2 cellular contexts compared by ENCODE assay signal in the genomic region with DNA sequence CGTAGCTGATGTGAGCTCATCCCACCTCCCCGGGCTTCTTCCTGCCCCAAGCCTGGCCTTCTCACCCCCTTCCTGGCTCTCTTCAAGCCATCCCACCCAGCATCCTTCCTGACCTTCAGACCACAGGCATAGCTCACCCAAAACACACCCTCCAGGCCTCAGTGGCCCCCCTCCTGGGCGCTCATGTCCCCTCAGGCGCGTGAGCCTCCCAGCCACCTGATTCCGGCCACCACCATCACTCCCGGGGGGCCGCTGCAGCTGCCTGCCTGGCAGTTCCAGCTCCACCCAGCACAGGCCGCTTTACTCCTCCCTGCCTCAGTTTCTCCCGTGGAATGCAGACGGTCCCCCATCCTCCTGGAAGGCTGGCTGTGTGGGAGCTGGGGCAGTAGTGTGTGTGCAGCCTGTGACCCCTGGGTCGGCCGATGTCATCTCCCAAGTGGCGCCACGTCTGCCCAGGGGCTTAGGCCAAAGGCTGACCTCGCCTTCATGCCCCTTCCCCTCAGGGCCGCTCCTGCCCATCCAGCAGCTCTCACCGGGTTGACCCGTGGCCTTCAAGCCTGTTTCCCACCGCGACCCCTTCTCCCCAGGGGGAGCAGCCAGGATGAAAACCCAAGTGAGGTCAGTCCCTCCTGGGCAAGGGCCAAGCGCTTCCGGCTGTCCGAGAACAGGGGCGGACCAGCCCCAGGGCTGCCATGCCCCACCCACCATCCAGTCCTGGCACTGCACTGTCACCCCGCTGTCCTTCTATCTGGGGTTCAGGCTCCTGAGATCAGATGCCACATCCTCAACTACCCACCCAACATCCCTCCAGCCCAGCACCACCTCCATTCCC.
A peak's percentile ranks its signal among the peaks of the same experiment; 100 is the strongest.
TF ChIP-seq lines count a peak whose summit lies in the region.

No MANE protein-coding gene starts in this region.

TF ChIP-seq in HEK293, 187 proteins besides CTCF, POLR2A, EP300 and RAD21:
- 0 out of 2 replicates have a peak, but pooled peaks have one; percentile 2 for TF ChIP-seq GLIS1 (tag by site-specific recombination; IDR thresholded peaks at IDR 0.05)
- TF ChIP-seq AEBP2 (tag by site-specific recombination; IDR thresholded peaks at IDR 0.05; ENCODE audit: borderline replicate concordance): no peak

TF ChIP-seq in H1, 55 proteins besides CTCF, POLR2A, EP300 and RAD21:
- TF ChIP-seq BCL11A (IDR thresholded peaks at IDR 0.05; ENCODE audit: low read depth in 2 of 2, low read length in 2 of 2) (no peak), HDAC6 (IDR thresholded peaks at IDR 0.05; ENCODE audit: low read depth, low read length) (no peak), CBX5 (IDR thresholded peaks at IDR 0.05; ENCODE audit: low read depth, low read length) (no peak), CTBP2 (IDR thresholded peaks at IDR 0.05; ENCODE audit: borderline replicate concordance, insufficient read depth, insufficient read length, low read length) (no peak), JUN (IDR thresholded peaks at IDR 0.05; ENCODE audit: low read depth, low read length) (no peak), YY1 (IDR thresholded peaks at IDR 0.05; ENCODE audit: low read depth, low read length) (no peak), SAP30 (IDR thresholded peaks at IDR 0.05; ENCODE audit: insufficient read depth, insufficient replicate concordance, low read length) (no peak), POLR2AphosphoS5 (IDR thresholded peaks at IDR 0.05; ENCODE audit: low read depth, low read length) (no peak), SIN3A (conservative IDR thresholded peaks at IDR 0.05 in 1 of 2, IDR thresholded peaks at IDR 0.05 in 1 of 2; ENCODE audit: low read depth in 1 of 2, low read length in 2 of 2) (no peak), CREB1 (IDR thresholded peaks at IDR 0.05) (no peak), SUZ12 (IDR thresholded peaks at IDR 0.05; ENCODE audit: low read length) (no peak), ASH2L (IDR thresholded peaks at IDR 0.05; ENCODE audit: low read length) (no peak)
- TF ChIP-seq, protein P1, sequence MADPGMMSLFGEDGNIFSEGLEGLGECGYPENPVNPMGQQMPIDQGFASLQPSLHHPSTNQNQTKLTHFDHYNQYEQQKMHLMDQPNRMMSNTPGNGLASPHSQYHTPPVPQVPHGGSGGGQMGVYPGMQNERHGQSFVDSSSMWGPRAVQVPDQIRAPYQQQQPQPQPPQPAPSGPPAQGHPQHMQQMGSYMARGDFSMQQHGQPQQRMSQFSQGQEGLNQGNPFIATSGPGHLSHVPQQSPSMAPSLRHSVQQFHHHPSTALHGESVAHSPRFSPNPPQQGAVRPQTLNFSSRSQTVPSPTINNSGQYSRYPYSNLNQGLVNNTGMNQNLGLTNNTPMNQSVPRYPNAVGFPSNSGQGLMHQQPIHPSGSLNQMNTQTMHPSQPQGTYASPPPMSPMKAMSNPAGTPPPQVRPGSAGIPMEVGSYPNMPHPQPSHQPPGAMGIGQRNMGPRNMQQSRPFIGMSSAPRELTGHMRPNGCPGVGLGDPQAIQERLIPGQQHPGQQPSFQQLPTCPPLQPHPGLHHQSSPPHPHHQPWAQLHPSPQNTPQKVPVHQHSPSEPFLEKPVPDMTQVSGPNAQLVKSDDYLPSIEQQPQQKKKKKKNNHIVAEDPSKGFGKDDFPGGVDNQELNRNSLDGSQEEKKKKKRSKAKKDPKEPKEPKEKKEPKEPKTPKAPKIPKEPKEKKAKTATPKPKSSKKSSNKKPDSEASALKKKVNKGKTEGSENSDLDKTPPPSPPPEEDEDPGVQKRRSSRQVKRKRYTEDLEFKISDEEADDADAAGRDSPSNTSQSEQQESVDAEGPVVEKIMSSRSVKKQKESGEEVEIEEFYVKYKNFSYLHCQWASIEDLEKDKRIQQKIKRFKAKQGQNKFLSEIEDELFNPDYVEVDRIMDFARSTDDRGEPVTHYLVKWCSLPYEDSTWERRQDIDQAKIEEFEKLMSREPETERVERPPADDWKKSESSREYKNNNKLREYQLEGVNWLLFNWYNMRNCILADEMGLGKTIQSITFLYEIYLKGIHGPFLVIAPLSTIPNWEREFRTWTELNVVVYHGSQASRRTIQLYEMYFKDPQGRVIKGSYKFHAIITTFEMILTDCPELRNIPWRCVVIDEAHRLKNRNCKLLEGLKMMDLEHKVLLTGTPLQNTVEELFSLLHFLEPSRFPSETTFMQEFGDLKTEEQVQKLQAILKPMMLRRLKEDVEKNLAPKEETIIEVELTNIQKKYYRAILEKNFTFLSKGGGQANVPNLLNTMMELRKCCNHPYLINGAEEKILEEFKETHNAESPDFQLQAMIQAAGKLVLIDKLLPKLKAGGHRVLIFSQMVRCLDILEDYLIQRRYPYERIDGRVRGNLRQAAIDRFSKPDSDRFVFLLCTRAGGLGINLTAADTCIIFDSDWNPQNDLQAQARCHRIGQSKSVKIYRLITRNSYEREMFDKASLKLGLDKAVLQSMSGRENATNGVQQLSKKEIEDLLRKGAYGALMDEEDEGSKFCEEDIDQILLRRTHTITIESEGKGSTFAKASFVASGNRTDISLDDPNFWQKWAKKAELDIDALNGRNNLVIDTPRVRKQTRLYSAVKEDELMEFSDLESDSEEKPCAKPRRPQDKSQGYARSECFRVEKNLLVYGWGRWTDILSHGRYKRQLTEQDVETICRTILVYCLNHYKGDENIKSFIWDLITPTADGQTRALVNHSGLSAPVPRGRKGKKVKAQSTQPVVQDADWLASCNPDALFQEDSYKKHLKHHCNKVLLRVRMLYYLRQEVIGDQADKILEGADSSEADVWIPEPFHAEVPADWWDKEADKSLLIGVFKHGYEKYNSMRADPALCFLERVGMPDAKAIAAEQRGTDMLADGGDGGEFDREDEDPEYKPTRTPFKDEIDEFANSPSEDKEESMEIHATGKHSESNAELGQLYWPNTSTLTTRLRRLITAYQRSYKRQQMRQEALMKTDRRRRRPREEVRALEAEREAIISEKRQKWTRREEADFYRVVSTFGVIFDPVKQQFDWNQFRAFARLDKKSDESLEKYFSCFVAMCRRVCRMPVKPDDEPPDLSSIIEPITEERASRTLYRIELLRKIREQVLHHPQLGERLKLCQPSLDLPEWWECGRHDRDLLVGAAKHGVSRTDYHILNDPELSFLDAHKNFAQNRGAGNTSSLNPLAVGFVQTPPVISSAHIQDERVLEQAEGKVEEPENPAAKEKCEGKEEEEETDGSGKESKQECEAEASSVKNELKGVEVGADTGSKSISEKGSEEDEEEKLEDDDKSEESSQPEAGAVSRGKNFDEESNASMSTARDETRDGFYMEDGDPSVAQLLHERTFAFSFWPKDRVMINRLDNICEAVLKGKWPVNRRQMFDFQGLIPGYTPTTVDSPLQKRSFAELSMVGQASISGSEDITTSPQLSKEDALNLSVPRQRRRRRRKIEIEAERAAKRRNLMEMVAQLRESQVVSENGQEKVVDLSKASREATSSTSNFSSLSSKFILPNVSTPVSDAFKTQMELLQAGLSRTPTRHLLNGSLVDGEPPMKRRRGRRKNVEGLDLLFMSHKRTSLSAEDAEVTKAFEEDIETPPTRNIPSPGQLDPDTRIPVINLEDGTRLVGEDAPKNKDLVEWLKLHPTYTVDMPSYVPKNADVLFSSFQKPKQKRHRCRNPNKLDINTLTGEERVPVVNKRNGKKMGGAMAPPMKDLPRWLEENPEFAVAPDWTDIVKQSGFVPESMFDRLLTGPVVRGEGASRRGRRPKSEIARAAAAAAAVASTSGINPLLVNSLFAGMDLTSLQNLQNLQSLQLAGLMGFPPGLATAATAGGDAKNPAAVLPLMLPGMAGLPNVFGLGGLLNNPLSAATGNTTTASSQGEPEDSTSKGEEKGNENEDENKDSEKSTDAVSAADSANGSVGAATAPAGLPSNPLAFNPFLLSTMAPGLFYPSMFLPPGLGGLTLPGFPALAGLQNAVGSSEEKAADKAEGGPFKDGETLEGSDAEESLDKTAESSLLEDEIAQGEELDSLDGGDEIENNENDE (IDR thresholded peaks at IDR 0.05; ENCODE audit: insufficient replicate concordance, low read length): no peak
- TF ChIP-seq, protein P2, sequence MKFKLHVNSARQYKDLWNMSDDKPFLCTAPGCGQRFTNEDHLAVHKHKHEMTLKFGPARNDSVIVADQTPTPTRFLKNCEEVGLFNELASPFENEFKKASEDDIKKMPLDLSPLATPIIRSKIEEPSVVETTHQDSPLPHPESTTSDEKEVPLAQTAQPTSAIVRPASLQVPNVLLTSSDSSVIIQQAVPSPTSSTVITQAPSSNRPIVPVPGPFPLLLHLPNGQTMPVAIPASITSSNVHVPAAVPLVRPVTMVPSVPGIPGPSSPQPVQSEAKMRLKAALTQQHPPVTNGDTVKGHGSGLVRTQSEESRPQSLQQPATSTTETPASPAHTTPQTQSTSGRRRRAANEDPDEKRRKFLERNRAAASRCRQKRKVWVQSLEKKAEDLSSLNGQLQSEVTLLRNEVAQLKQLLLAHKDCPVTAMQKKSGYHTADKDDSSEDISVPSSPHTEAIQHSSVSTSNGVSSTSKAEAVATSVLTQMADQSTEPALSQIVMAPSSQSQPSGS (IDR thresholded peaks at IDR 0.05; ENCODE audit: low read length): no peak
